ENCODE assay signal across 1 cellular context in the genomic region with DNA sequence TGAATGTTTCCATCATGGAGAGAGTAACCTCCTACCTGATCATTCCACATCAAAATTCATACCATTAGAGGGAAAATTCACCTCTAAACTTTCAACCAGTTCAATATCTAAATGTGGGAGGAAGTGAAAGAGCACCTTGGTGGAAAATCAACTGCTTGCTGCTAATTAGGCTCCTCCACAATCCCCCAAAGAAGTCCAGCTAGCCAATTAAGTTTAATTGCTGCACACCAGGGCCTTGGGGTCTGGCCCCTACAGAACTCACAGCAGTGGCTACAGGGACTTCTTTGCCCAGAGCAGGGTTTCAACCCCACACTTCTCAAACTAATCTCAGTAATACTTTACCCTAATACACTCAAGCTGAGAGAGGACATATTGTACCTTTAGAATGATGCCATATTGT.
TF ChIP-seq lines count a peak whose summit lies in the region.

No MANE protein-coding gene starts in this region.

TF ChIP-seq in GM23338, 12 proteins besides CTCF, POLR2A, EP300 and RAD21 (continued from another document):
- TF ChIP-seq ZNF331 (CRISPR knock-in tag; IDR thresholded peaks at IDR 0.05; ENCODE audit: low read depth) (no peak), ZNF114 (CRISPR knock-in tag; IDR thresholded peaks at IDR 0.05) (no peak), JUNB (IDR thresholded peaks at IDR 0.05; ENCODE audit: unreplicated experiment) (no peak), EZH2 (IDR thresholded peaks at IDR 0.05; ENCODE audit: low read depth, unreplicated experiment) (no peak)
- TF ChIP-seq, protein P1, sequence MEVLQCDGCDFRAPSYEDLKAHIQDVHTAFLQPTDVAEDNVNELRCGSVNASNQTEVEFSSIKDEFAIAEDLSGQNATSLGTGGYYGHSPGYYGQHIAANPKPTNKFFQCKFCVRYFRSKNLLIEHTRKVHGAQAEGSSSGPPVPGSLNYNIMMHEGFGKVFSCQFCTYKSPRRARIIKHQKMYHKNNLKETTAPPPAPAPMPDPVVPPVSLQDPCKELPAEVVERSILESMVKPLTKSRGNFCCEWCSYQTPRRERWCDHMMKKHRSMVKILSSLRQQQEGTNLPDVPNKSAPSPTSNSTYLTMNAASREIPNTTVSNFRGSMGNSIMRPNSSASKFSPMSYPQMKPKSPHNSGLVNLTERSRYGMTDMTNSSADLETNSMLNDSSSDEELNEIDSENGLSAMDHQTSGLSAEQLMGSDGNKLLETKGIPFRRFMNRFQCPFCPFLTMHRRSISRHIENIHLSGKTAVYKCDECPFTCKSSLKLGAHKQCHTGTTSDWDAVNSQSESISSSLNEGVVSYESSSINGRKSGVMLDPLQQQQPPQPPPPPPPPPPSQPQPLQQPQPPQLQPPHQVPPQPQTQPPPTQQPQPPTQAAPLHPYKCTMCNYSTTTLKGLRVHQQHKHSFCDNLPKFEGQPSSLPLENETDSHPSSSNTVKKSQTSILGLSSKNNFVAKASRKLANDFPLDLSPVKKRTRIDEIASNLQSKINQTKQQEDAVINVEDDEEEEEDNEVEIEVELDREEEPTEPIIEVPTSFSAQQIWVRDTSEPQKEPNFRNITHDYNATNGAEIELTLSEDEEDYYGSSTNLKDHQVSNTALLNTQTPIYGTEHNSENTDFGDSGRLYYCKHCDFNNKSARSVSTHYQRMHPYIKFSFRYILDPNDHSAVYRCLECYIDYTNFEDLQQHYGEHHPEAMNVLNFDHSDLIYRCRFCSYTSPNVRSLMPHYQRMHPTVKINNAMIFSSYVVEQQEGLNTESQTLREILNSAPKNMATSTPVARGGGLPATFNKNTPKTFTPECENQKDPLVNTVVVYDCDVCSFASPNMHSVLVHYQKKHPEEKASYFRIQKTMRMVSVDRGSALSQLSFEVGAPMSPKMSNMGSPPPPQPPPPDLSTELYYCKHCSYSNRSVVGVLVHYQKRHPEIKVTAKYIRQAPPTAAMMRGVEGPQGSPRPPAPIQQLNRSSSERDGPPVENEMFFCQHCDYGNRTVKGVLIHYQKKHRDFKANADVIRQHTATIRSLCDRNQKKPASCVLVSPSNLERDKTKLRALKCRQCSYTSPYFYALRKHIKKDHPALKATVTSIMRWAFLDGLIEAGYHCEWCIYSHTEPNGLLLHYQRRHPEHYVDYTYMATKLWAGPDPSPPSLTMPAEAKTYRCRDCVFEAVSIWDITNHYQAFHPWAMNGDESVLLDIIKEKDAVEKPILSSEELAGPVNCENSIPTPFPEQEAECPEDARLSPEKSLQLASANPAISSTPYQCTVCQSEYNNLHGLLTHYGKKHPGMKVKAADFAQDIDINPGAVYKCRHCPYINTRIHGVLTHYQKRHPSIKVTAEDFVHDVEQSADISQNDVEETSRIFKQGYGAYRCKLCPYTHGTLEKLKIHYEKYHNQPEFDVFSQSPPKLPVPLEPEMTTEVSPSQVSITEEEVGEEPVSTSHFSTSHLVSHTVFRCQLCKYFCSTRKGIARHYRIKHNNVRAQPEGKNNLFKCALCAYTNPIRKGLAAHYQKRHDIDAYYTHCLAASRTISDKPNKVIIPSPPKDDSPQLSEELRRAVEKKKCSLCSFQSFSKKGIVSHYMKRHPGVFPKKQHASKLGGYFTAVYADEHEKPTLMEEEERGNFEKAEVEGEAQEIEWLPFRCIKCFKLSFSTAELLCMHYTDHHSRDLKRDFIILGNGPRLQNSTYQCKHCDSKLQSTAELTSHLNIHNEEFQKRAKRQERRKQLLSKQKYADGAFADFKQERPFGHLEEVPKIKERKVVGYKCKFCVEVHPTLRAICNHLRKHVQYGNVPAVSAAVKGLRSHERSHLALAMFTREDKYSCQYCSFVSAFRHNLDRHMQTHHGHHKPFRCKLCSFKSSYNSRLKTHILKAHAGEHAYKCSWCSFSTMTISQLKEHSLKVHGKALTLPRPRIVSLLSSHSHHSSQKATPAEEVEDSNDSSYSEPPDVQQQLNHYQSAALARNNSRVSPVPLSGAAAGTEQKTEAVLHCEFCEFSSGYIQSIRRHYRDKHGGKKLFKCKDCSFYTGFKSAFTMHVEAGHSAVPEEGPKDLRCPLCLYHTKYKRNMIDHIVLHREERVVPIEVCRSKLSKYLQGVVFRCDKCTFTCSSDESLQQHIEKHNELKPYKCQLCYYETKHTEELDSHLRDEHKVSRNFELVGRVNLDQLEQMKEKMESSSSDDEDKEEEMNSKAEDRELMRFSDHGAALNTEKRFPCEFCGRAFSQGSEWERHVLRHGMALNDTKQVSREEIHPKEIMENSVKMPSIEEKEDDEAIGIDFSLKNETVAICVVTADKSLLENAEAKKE (CRISPR knock-in tag; IDR thresholded peaks at IDR 0.05) = no peak
- TF ChIP-seq, protein P2, sequence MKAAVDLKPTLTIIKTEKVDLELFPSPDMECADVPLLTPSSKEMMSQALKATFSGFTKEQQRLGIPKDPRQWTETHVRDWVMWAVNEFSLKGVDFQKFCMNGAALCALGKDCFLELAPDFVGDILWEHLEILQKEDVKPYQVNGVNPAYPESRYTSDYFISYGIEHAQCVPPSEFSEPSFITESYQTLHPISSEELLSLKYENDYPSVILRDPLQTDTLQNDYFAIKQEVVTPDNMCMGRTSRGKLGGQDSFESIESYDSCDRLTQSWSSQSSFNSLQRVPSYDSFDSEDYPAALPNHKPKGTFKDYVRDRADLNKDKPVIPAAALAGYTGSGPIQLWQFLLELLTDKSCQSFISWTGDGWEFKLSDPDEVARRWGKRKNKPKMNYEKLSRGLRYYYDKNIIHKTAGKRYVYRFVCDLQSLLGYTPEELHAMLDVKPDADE (IDR thresholded peaks at IDR 0.05) = no peak
TF ChIP-seq in GM23338: peak in this region for 0.
